8 cellular contexts compared by ENCODE assay signal in the genomic region with DNA sequence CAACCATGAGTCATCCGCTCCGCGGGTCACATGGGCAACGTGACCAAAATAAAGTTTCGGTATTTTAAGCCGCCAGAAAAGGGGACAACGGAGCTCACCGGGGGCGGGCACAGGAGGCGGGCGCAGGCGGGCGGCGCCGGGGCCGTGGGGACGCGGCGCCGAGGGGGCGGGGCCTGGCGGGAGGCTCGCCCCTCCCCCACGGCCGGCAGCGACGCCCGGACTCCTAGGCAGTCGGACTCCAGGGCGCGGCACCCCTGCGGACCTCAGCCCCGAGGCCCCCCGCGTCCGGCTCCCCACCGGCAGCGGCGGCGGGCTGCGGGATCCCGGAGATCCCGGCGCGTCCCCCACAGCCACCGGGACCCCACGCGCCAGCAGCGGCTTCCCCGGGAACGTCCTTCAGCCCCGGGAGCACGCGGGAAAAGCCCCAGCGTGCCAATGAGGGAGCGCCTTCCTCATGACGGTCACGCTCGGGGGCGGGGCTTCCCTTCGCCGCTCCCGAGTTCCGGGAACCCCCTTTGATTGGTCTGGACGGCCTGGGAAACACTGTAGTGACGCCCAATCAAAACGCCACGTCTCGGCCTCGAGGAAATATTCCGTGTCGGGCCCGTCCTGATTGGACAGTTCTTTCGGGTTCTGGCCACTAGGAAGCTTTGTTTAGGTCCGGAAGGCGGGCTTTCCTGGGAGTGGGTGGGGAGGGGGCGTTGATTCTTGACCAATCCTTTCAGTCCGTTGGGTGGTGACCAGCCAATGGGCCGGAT. TPM values are rescaled to one million over a fixed set of nuclear protein-coding genes. Genes with fewer than 3 reads are reported as not detected.
DNase-seq lines count a peak whose midpoint lies in the region; ATAC-seq and TF ChIP-seq lines count a peak whose summit lies in the region.

No MANE protein-coding gene starts in this region.

- H3K27me3 ChIP-seq in BE2C (no peaks in the 10 kb centered on the region), kidney epithelial cell (ENCODE audit: control insufficient read depth, insufficient read depth, low read length) (no peaks in the 10 kb centered on the region)

- H3K27ac ChIP-seq in cingulate gyrus (ENCODE audit: low read depth, low read length), result peak overlapping the region; percentile 92

- ATAC-seq in HG03457 (IDR thresholded peaks at IDR 0.05; ENCODE audit: unreplicated experiment), result peak; percentile 69

- H3K9me3 ChIP-seq in BE2C, result no peaks in the 10 kb centered on the region

- H3K36me3 ChIP-seq in BE2C (no peaks in the 10 kb centered on the region; the same call in 1 of the 2 replicates), kidney epithelial cell (ENCODE audit: control insufficient read depth, insufficient read depth, low read length) (no peaks in the 10 kb centered on the region)

- H3K4me3 ChIP-seq in BE2C (ENCODE audit: low read depth, low read length) (peak overlapping the region; percentile 66), kidney epithelial cell (ENCODE audit: low read depth, low read length) (peak overlapping the region; percentile 82)

- peak; percentile 95 for DNase-seq in BE2C
- DNase-seq in GM19240 (ENCODE audit: insufficient read length, low spot score), result peak; percentile 98
- DNase-seq in NCI-H524 (lab: John Stamatoyannopoulos, UW), result peak; percentile 100
- peak; percentile 99 to 100 for DNase-seq in activated CD4-positive, alpha-beta T cell treated with anti-CD3 and anti-CD28 coated beads for 4 hours
- DNase-seq in kidney epithelial cell (ENCODE audit: low read depth), result peak; percentile 100
- peak; percentile 99 for DNase-seq in stimulated activated CD4-positive, alpha-beta T cell treated with anti-CD3 and anti-CD28 coated beads, Interleukin-15, amount 100 ng/mL, for 24 hours

- no peak for TF ChIP-seq CTCF in BE2C (IDR thresholded peaks at IDR 0.05; ENCODE audit: low read depth, low read length)
- no peak for TF ChIP-seq CTCF in kidney epithelial cell (IDR thresholded peaks at IDR 0.05; ENCODE audit: insufficient read depth, low read length, poor library complexity, severe bottlenecking)

- H3K4me1 ChIP-seq in BE2C, result no peaks in the 10 kb centered on the region

RNA-seq across cellular contexts. Expression of a gene that starts 0.5 kb away (rescaled TPM):
- 61.8 TPM for polyA plus RNA-seq in BE2C (2012; ENCODE audit: insufficient read depth, insufficient read length, low read depth)
- 74.6 and 76.5 TPM in 2 replicates for total RNA-seq in kidney epithelial cell

Comparison
In these comparisons a context has a peak if more than half of its experiments do, and no peak if none do; other contexts are left out.
1. Peak in every context shown above with its lines: DNase-seq, ATAC-seq, H3K4me3 ChIP-seq and H3K27ac ChIP-seq.